ENCODE assay signal across 8 cellular contexts in the genomic region with DNA sequence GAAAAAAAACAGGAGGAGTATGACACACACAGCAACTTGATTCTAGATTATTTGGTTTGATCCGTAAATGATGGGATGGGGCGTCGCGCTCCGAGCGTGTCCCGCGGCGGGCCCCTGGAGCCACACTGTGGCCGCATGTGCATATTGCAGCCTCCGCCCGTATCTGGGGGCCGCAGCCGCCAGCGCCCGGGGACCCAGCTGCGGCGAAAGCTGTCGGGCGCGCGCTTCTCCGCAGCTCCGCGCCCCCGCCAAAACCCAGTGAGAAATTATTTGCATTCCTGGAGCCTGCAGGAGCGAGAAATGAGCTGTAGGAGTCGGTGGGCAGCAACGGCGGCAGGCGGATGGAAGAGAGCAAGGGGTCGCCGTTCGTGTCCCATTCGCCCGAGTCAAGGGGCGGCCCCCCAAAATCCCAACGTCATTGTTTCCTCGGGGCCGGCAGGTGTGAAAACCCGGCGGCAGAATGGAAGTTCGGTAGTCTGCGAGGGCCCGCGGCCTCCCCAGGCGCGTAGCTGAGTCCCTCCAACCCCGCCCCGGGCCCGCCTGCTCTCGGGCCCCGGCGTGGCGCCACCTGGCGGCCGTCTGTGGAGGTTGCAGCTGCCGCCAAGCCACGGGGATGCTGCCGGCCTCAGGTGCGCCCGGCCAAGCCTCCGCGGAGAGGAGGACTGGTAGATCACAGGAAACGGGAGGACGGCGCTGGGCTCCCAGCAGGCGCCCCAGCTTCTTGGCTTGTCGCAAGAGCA.
A peak's percentile ranks its signal among the peaks of the same experiment; 100 is the strongest.
DNase-seq lines count a peak whose midpoint lies in the region; ATAC-seq, FAIRE-seq and TF ChIP-seq lines count a peak whose summit lies in the region.
"Not testable (repeated sequence)": the region's sequence is repeated elsewhere in the genome, so short reads cannot be mapped to it uniquely, and the experiment has no call there.

No MANE protein-coding gene starts in this region.

- not testable (repeated sequence) for H3K9me3 ChIP-seq in BE2C; HepG2 (ENCODE audit: low read length)

- FAIRE-seq in HepG2 (lab: Jason Lieb, UNC), result not testable (repeated sequence)

- CTCF ChIA-PET in HepG2 (lab: Yijun Ruan, JAX; ENCODE audit: low intra/inter-chr PET ratio, low total read pairs), result not testable (repeated sequence)

- not testable (repeated sequence) for BruUV-seq in HepG2 (replicated peaks; lab: Mats Ljungman, UMichigan)

- ATAC-seq in GM19395 (IDR thresholded peaks at IDR 0.05; ENCODE audit: unreplicated experiment) (peak; percentile 95), HG03354 (IDR thresholded peaks at IDR 0.05; ENCODE audit: poor library complexity, severe bottlenecking, unreplicated experiment) (peak; percentile 95), HepG2 (peak; percentile 96)

- not testable (repeated sequence) for TF ChIP-seq EP300 in HepG2 (IDR thresholded peaks at IDR 0.05; ENCODE audit: low read depth in 2 of 2, low read length in 2 of 2); HepG2 (CRISPR knock-in tag; IDR thresholded peaks at IDR 0.05; ENCODE audit: borderline replicate concordance)

- H3K4me3 ChIP-seq in BE2C (ENCODE audit: low read depth, low read length) (peak overlapping the region; percentile 37), choroid plexus epithelial cell (ENCODE audit: low read depth, low read length) (peak overlapping the region; percentile 24), HepG2 (replicated peaks in 1 of 3; ENCODE audit: insufficient read depth in 1 of 3, low read depth in 2 of 3, low read length in 3 of 3) (peak overlapping the region in 1 of 3 experiments; percentile 33; a peak in 3 of 6 replicates)

- H3K4me1 ChIP-seq in BE2C; HepG2 (ENCODE audit: insufficient read depth, low read length): not testable (repeated sequence)

- in situ Hi-C loops in HepG2 (cut with HindIII; ENCODE audit: extremely low pct_ligation_motif_present, low pct_unique_long_range_greater_than_20kb), result not testable (repeated sequence)

- H3K4me2 ChIP-seq in HepG2 (ENCODE audit: low read depth, low read length), result not testable (repeated sequence)

- 0% methylated on average over 6 of the region's 69 CpGs for WGBS in HepG2 (ENCODE audit: low lambda C conversion rate)

- intact Hi-C loops in HepG2 (cut with micrococcal nuclease; ENCODE audit: unreplicated experiment), result not testable (repeated sequence)

- not testable (repeated sequence) for H3K27me3 ChIP-seq in BE2C; HepG2 (ENCODE audit: control insufficient read depth in 1 of 2, insufficient read depth in 2 of 2, low read length in 2 of 2)

- not testable (repeated sequence) for H3K27ac ChIP-seq in HepG2 (ENCODE audit: extremely low read length, insufficient read depth, low read length)

- not testable (repeated sequence) for TF ChIP-seq POLR2A in HepG2 (IDR thresholded peaks at IDR 0.05; ENCODE audit: insufficient read depth in 1 of 2, low read depth in 2 of 2, low read length in 2 of 2)

- DNase-seq in BE2C (peak; percentile 74), NCI-H526 treated with DMSO at 0.1 percent for 48 hours (lab: John Stamatoyannopoulos, UW) (peak; percentile 67), choroid plexus epithelial cell (ENCODE audit: low read depth) (peak; percentile 60), HepG2 (ENCODE audit: low spot score) (peak; percentile 10)
- DNase-seq in activated CD4-positive, alpha-beta T cell treated with anti-CD3 and anti-CD28 coated beads, Interleukin-2, amount 50 U/mL, for 1 hour, result peak; percentile 81
- peak; percentile 53 to 75 (median 73) for DNase-seq in stimulated activated CD4-positive, alpha-beta T cell treated with anti-CD3 and anti-CD28 coated beads, Interleukin-1b, Interleukin-23, amount 100 ng/mL, for 24 hours (ENCODE audit: low read depth in 4 of 4, low spot score in 1 of 4)

- peak; percentile 47; the same call in 1 of the 2 replicates for TF ChIP-seq RAD21 in HepG2 (CRISPR knock-in tag; IDR thresholded peaks at IDR 0.05)

- H3K9ac ChIP-seq in HepG2 (ENCODE audit: insufficient read depth, low read depth, low read length), result not testable (repeated sequence)

- H2AFZ ChIP-seq in HepG2 (ENCODE audit: low read length), result not testable (repeated sequence)

- not testable (repeated sequence) for H4K20me1 ChIP-seq in HepG2 (ENCODE audit: insufficient read depth, low read length)

- peak; percentile 48 for TF ChIP-seq CTCF in BE2C (IDR thresholded peaks at IDR 0.05; ENCODE audit: low read depth, low read length)
- TF ChIP-seq CTCF in choroid plexus epithelial cell (conservative IDR thresholded peaks at IDR 0.05; ENCODE audit: low read depth, low read length), result peak; percentile 42
- peak; percentile 79 for TF ChIP-seq CTCF in HepG2 (CRISPR knock-in tag; IDR thresholded peaks at IDR 0.05)

- not testable (repeated sequence) for H3K79me2 ChIP-seq in HepG2 (ENCODE audit: insufficient read depth, low read length)

- not testable (repeated sequence) for H3K36me3 ChIP-seq in BE2C; HepG2 (replicated peaks in 1 of 2; ENCODE audit: control insufficient read depth in 1 of 2, insufficient read depth in 2 of 2, low read length in 2 of 2)

- POLR2A ChIA-PET in HepG2 (lab: Yijun Ruan, JAX), result not testable (repeated sequence)

TF ChIP-seq in HepG2, 621 proteins besides CTCF, POLR2A, EP300 and RAD21 (continues in another document):
- TF ChIP-seq, protein P1, sequence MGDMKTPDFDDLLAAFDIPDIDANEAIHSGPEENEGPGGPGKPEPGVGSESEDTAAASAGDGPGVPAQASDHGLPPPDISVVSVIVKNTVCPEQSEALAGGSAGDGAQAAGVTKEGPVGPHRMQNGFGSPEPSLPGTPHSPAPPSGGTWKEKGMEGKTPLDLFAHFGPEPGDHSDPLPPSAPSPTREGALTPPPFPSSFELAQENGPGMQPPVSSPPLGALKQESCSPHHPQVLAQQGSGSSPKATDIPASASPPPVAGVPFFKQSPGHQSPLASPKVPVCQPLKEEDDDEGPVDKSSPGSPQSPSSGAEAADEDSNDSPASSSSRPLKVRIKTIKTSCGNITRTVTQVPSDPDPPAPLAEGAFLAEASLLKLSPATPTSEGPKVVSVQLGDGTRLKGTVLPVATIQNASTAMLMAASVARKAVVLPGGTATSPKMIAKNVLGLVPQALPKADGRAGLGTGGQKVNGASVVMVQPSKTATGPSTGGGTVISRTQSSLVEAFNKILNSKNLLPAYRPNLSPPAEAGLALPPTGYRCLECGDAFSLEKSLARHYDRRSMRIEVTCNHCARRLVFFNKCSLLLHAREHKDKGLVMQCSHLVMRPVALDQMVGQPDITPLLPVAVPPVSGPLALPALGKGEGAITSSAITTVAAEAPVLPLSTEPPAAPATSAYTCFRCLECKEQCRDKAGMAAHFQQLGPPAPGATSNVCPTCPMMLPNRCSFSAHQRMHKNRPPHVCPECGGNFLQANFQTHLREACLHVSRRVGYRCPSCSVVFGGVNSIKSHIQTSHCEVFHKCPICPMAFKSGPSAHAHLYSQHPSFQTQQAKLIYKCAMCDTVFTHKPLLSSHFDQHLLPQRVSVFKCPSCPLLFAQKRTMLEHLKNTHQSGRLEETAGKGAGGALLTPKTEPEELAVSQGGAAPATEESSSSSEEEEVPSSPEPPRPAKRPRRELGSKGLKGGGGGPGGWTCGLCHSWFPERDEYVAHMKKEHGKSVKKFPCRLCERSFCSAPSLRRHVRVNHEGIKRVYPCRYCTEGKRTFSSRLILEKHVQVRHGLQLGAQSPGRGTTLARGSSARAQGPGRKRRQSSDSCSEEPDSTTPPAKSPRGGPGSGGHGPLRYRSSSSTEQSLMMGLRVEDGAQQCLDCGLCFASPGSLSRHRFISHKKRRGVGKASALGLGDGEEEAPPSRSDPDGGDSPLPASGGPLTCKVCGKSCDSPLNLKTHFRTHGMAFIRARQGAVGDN (CRISPR knock-in tag; IDR thresholded peaks at IDR 0.05), result peak; percentile 48
- TF ChIP-seq ZFX (CRISPR knock-in tag; IDR thresholded peaks at IDR 0.05; ENCODE audit: low read depth) (peak; percentile 70), ZFY (CRISPR knock-in tag; IDR thresholded peaks at IDR 0.05) (peak; percentile 50), SALL1 (CRISPR knock-in tag; IDR thresholded peaks at IDR 0.05) (0 out of 2 replicates have a peak, but pooled peaks have one; percentile 25)
- TF ChIP-seq, protein P2, sequence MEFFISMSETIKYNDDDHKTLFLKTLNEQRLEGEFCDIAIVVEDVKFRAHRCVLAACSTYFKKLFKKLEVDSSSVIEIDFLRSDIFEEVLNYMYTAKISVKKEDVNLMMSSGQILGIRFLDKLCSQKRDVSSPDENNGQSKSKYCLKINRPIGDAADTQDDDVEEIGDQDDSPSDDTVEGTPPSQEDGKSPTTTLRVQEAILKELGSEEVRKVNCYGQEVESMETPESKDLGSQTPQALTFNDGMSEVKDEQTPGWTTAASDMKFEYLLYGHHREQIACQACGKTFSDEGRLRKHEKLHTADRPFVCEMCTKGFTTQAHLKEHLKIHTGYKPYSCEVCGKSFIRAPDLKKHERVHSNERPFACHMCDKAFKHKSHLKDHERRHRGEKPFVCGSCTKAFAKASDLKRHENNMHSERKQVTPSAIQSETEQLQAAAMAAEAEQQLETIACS (CRISPR knock-in tag; IDR thresholded peaks at IDR 0.05), result peak; percentile 74
- TF ChIP-seq, protein P3, sequence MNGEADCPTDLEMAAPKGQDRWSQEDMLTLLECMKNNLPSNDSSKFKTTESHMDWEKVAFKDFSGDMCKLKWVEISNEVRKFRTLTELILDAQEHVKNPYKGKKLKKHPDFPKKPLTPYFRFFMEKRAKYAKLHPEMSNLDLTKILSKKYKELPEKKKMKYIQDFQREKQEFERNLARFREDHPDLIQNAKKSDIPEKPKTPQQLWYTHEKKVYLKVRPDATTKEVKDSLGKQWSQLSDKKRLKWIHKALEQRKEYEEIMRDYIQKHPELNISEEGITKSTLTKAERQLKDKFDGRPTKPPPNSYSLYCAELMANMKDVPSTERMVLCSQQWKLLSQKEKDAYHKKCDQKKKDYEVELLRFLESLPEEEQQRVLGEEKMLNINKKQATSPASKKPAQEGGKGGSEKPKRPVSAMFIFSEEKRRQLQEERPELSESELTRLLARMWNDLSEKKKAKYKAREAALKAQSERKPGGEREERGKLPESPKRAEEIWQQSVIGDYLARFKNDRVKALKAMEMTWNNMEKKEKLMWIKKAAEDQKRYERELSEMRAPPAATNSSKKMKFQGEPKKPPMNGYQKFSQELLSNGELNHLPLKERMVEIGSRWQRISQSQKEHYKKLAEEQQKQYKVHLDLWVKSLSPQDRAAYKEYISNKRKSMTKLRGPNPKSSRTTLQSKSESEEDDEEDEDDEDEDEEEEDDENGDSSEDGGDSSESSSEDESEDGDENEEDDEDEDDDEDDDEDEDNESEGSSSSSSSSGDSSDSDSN (CRISPR knock-in tag; IDR thresholded peaks at IDR 0.05), result peak; percentile 64; the same call in 1 of the 2 replicates

Comparison
In these comparisons a context has a peak if more than half of its experiments do, and no peak if none do; other contexts are left out.
1. DNase-seq: peak in every context shown above with its lines; median percentile 81 in activated CD4-positive, alpha-beta T cell treated with anti-CD3 and anti-CD28 coated beads, Interleukin-2, amount 50 U/mL, for 1 hour; 74 in BE2C; 73 in stimulated activated CD4-positive, alpha-beta T cell treated with anti-CD3 and anti-CD28 coated beads, Interleukin-1b, Interleukin-23, amount 100 ng/mL, for 24 hours; 67 in NCI-H526 treated with DMSO at 0.1 percent for 48 hours; 60 in choroid plexus epithelial cell; 10 in HepG2.